ENCODE assay signal across 8 cellular contexts in the genomic region with DNA sequence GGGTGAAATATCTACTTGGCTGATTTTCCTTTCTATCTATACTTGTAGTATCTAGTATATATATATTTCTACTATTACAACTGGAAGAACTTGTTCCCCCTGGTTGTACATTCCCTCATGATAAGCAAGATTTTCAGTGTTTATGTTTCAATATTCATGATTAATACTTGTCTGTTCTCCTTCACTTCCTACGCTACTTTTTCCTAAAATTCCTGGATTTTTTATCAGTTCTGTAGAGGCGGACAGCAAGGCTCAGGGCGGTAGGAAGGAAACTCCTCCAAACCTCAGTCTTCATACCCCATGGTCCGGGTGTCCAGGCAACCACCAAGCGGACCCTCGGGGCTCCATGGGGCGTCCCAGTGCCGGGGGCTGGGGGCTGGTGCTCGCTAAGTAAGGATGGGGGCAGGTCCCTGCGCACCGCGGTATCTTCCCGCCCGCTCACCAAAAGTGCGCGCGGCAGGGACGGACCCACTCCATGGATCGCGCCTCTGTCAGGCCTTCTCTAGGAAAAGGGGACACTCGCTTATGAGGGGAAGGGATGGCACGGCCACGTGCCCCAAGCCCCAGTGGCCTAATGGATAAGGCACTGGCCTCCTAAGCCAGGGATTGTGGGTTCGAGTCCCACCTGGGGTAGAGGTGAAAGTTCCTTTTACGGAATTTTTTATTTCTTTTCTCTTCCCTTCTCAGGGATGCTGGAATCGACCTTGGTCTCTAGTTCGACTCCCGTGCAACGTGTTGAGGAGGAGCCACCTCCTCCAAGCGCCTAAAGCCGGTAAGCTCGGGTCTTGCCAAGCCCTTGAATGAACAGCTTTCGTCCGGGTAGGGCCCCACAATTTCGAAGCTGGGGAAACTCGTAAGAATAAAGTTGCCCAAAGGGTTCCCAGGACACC. TPM values are rescaled to one million over a fixed set of nuclear protein-coding genes. Genes with fewer than 3 reads are reported as not detected.
DNase-seq lines count a peak whose midpoint lies in the region; ATAC-seq lines count a peak whose summit lies in the region.

No MANE protein-coding gene starts in this region.

- H3K36me3 ChIP-seq in endocrine pancreas (ENCODE audit: control insufficient read depth, insufficient read depth, low read length) (no peaks in the 10 kb centered on the region), mesenchymal stem cell (ENCODE audit: control insufficient read depth in 1 of 2, insufficient read depth in 2 of 2, low read depth in 1 of 2, low read length in 2 of 2) (peaks cover 9 to 11% of the 10 kb centered on the region in 2 experiments)

- no peak overlapping the region for H3K18ac ChIP-seq in mesenchymal stem cell (ENCODE audit: low read depth in 1 of 2, low read length in 2 of 2)

- H3K4me3 ChIP-seq in endocrine pancreas (ENCODE audit: control insufficient read depth, insufficient read depth, low read length), result peak overlapping the region; percentile 52
- peak overlapping the region; percentile 83 to 93 for H3K4me3 ChIP-seq in mesenchymal stem cell (ENCODE audit: insufficient read depth in 1 of 2, low read depth in 1 of 2, low read length in 2 of 2)

- DNase-seq in AML-193 (lab: John Stamatoyannopoulos, UW), result peak; percentile 79 to 80
- peak in 74 of 76 experiments; percentile 19 to 99 (median 91) for DNase-seq in HUDEP-2 (lab: John Stamatoyannopoulos, UW; ENCODE audit: unreplicated experiment in 76 of 76)
- DNase-seq in NOMO-1 treated with dmso at 0.1 percent for 144 hours (lab: John Stamatoyannopoulos, UW; ENCODE audit: unreplicated experiment), result peak; percentile 38
- DNase-seq in activated CD8-positive, alpha-beta memory T cell treated with anti-CD3 and anti-CD28 coated beads, Interleukin-2, amount 50 U/mL, for 24 hours (ENCODE audit: extremely low read depth), result peak; percentile 87
- DNase-seq in mesenchymal stem cell, result peak; percentile 95
- DNase-seq in stimulated activated CD4-positive, alpha-beta T cell treated with anti-CD3 and anti-CD28 coated beads, TNF-alpha, amount 100 ng/mL, for 4 hours (ENCODE audit: low read depth in 3 of 3), result peak; percentile 72 to 93 (median 75)

- H3K4me2 ChIP-seq in mesenchymal stem cell (ENCODE audit: low read length, poor library complexity, severe bottlenecking), result peak overlapping the region; percentile 79

- peak overlapping the region; percentile 50 for H3K27ac ChIP-seq in mesenchymal stem cell (ENCODE audit: low read length, poor library complexity, severe bottlenecking)

- no peak overlapping the region for H3K14ac ChIP-seq in mesenchymal stem cell (ENCODE audit: low read length in 2 of 2)

- no peaks in the 10 kb centered on the region for H3K27me3 ChIP-seq in endocrine pancreas (ENCODE audit: control insufficient read depth, insufficient read depth, low read length)
- no peaks in the 10 kb centered on the region for H3K27me3 ChIP-seq in mesenchymal stem cell (ENCODE audit: control insufficient read depth in 1 of 2, insufficient read depth in 1 of 2, low read length in 2 of 2)

- H2BK15ac ChIP-seq in mesenchymal stem cell (ENCODE audit: low read depth, poor library complexity, severe bottlenecking), result no peak overlapping the region

- H4K91ac ChIP-seq in mesenchymal stem cell (ENCODE audit: low read length), result no peak overlapping the region

- no peaks in the 10 kb centered on the region for H3K4me1 ChIP-seq in endocrine pancreas (ENCODE audit: control insufficient read depth, insufficient read depth, low read length)
- H3K4me1 ChIP-seq in mesenchymal stem cell (ENCODE audit: control insufficient read depth, insufficient read depth, low read depth, low read length), result peaks cover 17% of the 10 kb centered on the region

- peak overlapping the region; percentile 72 for H2AFZ ChIP-seq in mesenchymal stem cell (ENCODE audit: low read depth, low read length)

- no peak overlapping the region for H4K8ac ChIP-seq in mesenchymal stem cell (ENCODE audit: low read length)

- no peak overlapping the region for H2BK12ac ChIP-seq in mesenchymal stem cell (ENCODE audit: low read length in 2 of 2)

- H3K79me1 ChIP-seq in mesenchymal stem cell (replicated peaks; ENCODE audit: low read length, poor library complexity, severe bottlenecking), result peaks cover 3% of the 10 kb centered on the region

- peak; percentile 7 for ATAC-seq in GM19467 (IDR thresholded peaks at IDR 0.05; ENCODE audit: unreplicated experiment)

- under 1% methylated on average over 34 of the region's 36 CpGs for WGBS in mesenchymal stem cell

- H3K9ac ChIP-seq in endocrine pancreas (ENCODE audit: control insufficient read depth, insufficient read depth, low read length), result peak overlapping the region; percentile 65
- H3K9ac ChIP-seq in mesenchymal stem cell (ENCODE audit: low read length), result peak overlapping the region; percentile 99

- H2BK120ac ChIP-seq in mesenchymal stem cell (ENCODE audit: low read depth, low read length), result no peak overlapping the region

- H3K4ac ChIP-seq in mesenchymal stem cell (ENCODE audit: low read depth in 1 of 2, low read length in 2 of 2), result peak overlapping the region in 1 of 2 experiments; percentile 25

- H2AK5ac ChIP-seq in mesenchymal stem cell (ENCODE audit: low read length, severe bottlenecking), result no peak overlapping the region

- no peak overlapping the region for H2BK5ac ChIP-seq in mesenchymal stem cell (ENCODE audit: low read depth, low read length, poor library complexity, severe bottlenecking)

- H3K9me3 ChIP-seq in endocrine pancreas (ENCODE audit: control insufficient read depth, low read length) (no peaks in the 10 kb centered on the region), mesenchymal stem cell (ENCODE audit: control insufficient read depth, low read length) (peaks cover 11% of the 10 kb centered on the region)

- no peak overlapping the region for H3K23ac ChIP-seq in mesenchymal stem cell (ENCODE audit: low read length in 2 of 2)

RNA-seq across cellular contexts. Expression of gene ATP5PD, which starts 13.2 kb away (rescaled TPM):
- polyA plus RNA-seq in mesenchymal stem cell (2013, experiment 1 of 2), result 488 TPM
- 495 TPM for polyA plus RNA-seq in mesenchymal stem cell (2013, experiment 2 of 2)

RNA-seq across cellular contexts. Expression of gene KCTD2, which starts 13.4 kb away (rescaled TPM):
- 11.7 TPM for polyA plus RNA-seq in mesenchymal stem cell (2013, experiment 1 of 2)
- 11.8 TPM for polyA plus RNA-seq in mesenchymal stem cell (2013, experiment 2 of 2)

RNA-seq across cellular contexts. Expression of gene MRPL58, which starts 21.1 kb away (rescaled TPM):
- 30.1 TPM for polyA plus RNA-seq in mesenchymal stem cell (2013, experiment 1 of 2)
- polyA plus RNA-seq in mesenchymal stem cell (2013, experiment 2 of 2), result 29.8 TPM

RNA-seq across cellular contexts. Expression of gene CDR2L, which starts 46.2 kb away (rescaled TPM):
- 30.2 TPM for polyA plus RNA-seq in mesenchymal stem cell (2013, experiment 1 of 2)
- 29.7 TPM for polyA plus RNA-seq in mesenchymal stem cell (2013, experiment 2 of 2)

RNA-seq across cellular contexts. Expression of gene SLC16A5, which starts 54.2 kb away (rescaled TPM):
- polyA plus RNA-seq in mesenchymal stem cell (2013, experiment 1 of 2), result 12.9 TPM
- 12.0 TPM for polyA plus RNA-seq in mesenchymal stem cell (2013, experiment 2 of 2)

Comparison
In these comparisons a context has a peak if more than half of its experiments do, and no peak if none do; other contexts are left out.
1. Peak in every context shown above with its lines: DNase-seq, ATAC-seq, H3K4me3 ChIP-seq and H3K27ac ChIP-seq.
2. DNase-seq: peak in every context shown above with its lines; median percentile 95 in mesenchymal stem cell; 91 in HUDEP-2; 87 in activated CD8-positive, alpha-beta memory T cell treated with anti-CD3 and anti-CD28 coated beads, Interleukin-2, amount 50 U/mL, for 24 hours; 80 in AML-193; 75 in stimulated activated CD4-positive, alpha-beta T cell treated with anti-CD3 and anti-CD28 coated beads, TNF-alpha, amount 100 ng/mL, for 4 hours; 38 in NOMO-1 treated with dmso at 0.1 percent for 144 hours.